In genomic region chr15:75449585-75450306, GRCh38 we compare ENCODE assay signal across 8 cellular contexts. TPM values are rescaled to one million over a fixed set of nuclear protein-coding genes. Genes with fewer than 3 reads are reported as not detected.
DNase-seq lines count a peak whose midpoint lies in the region; ATAC-seq and TF ChIP-seq lines count a peak whose summit lies in the region.

No MANE protein-coding gene starts in this region.

- TF ChIP-seq EP300 in neural cell (conservative IDR thresholded peaks at IDR 0.05; ENCODE audit: poor library complexity, severe bottlenecking): no peak

- no peaks in the 10 kb centered on the region for H3K27me3 ChIP-seq in BJ (ENCODE audit: control insufficient read depth, insufficient read depth, low read length)
- H3K27me3 ChIP-seq in MM.1S (replicated peaks; ENCODE audit: insufficient read depth, low read length): no peaks in the 10 kb centered on the region
- no peaks in the 10 kb centered on the region for H3K27me3 ChIP-seq in effector memory CD4-positive, alpha-beta T cell (replicated peaks; ENCODE audit: control insufficient read depth, insufficient read depth, low read length, poor library complexity, severe bottlenecking)
- H3K27me3 ChIP-seq in neural cell (ENCODE audit: insufficient read depth, low read depth, low read length): no peaks in the 10 kb centered on the region

- H3K36me3 ChIP-seq in BJ (ENCODE audit: control insufficient read depth, insufficient read depth, low read length): no peaks in the 10 kb centered on the region
- H3K36me3 ChIP-seq in MM.1S (replicated peaks; ENCODE audit: insufficient read depth, low read length): no peaks in the 10 kb centered on the region
- no peaks in the 10 kb centered on the region for H3K36me3 ChIP-seq in effector memory CD4-positive, alpha-beta T cell (ENCODE audit: control insufficient read depth, insufficient read depth, low read length)
- no peaks in the 10 kb centered on the region for H3K36me3 ChIP-seq in neural cell (ENCODE audit: insufficient read depth, low read length)

- H3K9me2 ChIP-seq in MM.1S (replicated peaks; ENCODE audit: insufficient read depth, low read length): no peaks in the 10 kb centered on the region
- H3K9me2 ChIP-seq in neural cell (ENCODE audit: insufficient read depth, low read length): no peaks in the 10 kb centered on the region

- H3F3A ChIP-seq in MM.1S (ENCODE audit: insufficient read depth, low read length): peaks cover 29% of the 10 kb centered on the region
- H3F3A ChIP-seq in neural cell (ENCODE audit: insufficient read depth, low read length, poor library complexity, severe bottlenecking): no peaks in the 10 kb centered on the region

- H4K20me1 ChIP-seq in MM.1S (ENCODE audit: insufficient read depth, low read length) (peaks cover 38% of the 10 kb centered on the region), neural cell (ENCODE audit: insufficient read depth) (no peaks in the 10 kb centered on the region)

- H3K9me3 ChIP-seq in MM.1S (replicated peaks; ENCODE audit: insufficient read depth, low read length) (no peaks in the 10 kb centered on the region), neural cell (ENCODE audit: low read length) (no peaks in the 10 kb centered on the region)
- H3K9me3 ChIP-seq in effector memory CD4-positive, alpha-beta T cell (ENCODE audit: control insufficient read depth, low read length): no peaks in the 10 kb centered on the region

- TF ChIP-seq RAD21 in neural cell (conservative IDR thresholded peaks at IDR 0.05): no peak

- POLR2A ChIA-PET in BJ (lab: Charles Lee) (interaction anchor here (1.1 kb wide), 1 partner anchor 82 kb away, joined by 6 read pairs; no protein-coding TSS in a partner anchor), HEK293T (lab: Yijun Ruan, JAX) (interaction anchor here (0.8 to 7.7 kb wide), 8 partner anchors 11 to 197 kb away, joined by 3 to 139 read pairs (median 22); partner anchors contain the start of genes IMP3, MAN2C1, NEIL1 and SNUPN)

- H3K79me2 ChIP-seq in MM.1S (ENCODE audit: low read length): peaks cover 63% of the 10 kb centered on the region
- H3K79me2 ChIP-seq in neural cell (replicated peaks; ENCODE audit: insufficient read depth, low read length): peaks cover 49% of the 10 kb centered on the region

- DNase-seq in BJ (ENCODE audit: low read depth) (no peak), MM.1S (no peak), HEK293T (ENCODE audit: extremely low spot score) (no peak), NK-92 (lab: John Stamatoyannopoulos, UW; ENCODE audit: unreplicated experiment) (no peak)
- no peak for DNase-seq in effector memory CD4-positive, alpha-beta T cell

- H3K4me1 ChIP-seq in MM.1S (ENCODE audit: low read length): peaks cover 9% of the 10 kb centered on the region
- peaks cover 31% of the 10 kb centered on the region for H3K4me1 ChIP-seq in effector memory CD4-positive, alpha-beta T cell (ENCODE audit: control insufficient read depth, insufficient read depth, low read length, poor library complexity, severe bottlenecking)

- no peak overlapping the region; the same call in 1 of the 2 replicates for H3K27ac ChIP-seq in MM.1S (ENCODE audit: low read length)
- peak overlapping the region; percentile 99 for H3K27ac ChIP-seq in effector memory CD4-positive, alpha-beta T cell (ENCODE audit: insufficient read depth, low read length, poor library complexity, severe bottlenecking)
- no peak overlapping the region for H3K27ac ChIP-seq in neural cell (ENCODE audit: low read length)

- TF ChIP-seq CTCF in BJ (IDR thresholded peaks at IDR 0.05; ENCODE audit: insufficient read depth, low read depth, low read length) (no peak), MM.1S (IDR thresholded peaks at IDR 0.05; ENCODE audit: low read length) (no peak), neural cell (IDR thresholded peaks at IDR 0.05; ENCODE audit: poor library complexity, severe bottlenecking) (no peak)

- peak overlapping the region; percentile 37; the same call in 1 of the 2 replicates for H3K9ac ChIP-seq in MM.1S (ENCODE audit: low read length)
- H3K9ac ChIP-seq in neural cell (ENCODE audit: low read length): no peak overlapping the region

- no peak for ATAC-seq in GM18909 (IDR thresholded peaks at IDR 0.05; ENCODE audit: poor library complexity, unreplicated experiment)
- no peak for ATAC-seq in GM19452 (IDR thresholded peaks at IDR 0.05; ENCODE audit: unreplicated experiment)

- CTCF ChIA-PET in BJ (lab: Yijun Ruan, JAX): no interaction called here
- CTCF ChIA-PET in HEK293T (lab: Yijun Ruan, JAX): interaction anchor here (0.6 to 2.2 kb wide), 2 partner anchors 59 to 198 kb away, joined by 3 to 7 read pairs; partner anchors contain the start of gene SNX33

- H3K4me3 ChIP-seq in BJ (ENCODE audit: low read depth, low read length) (peak overlapping the region; percentile 90), MM.1S (ENCODE audit: low read length) (peak overlapping the region; percentile 91), neural cell (ENCODE audit: low read length) (peak overlapping the region; percentile 97)
- H3K4me3 ChIP-seq in effector memory CD4-positive, alpha-beta T cell (ENCODE audit: insufficient read depth, low read depth, low read length, poor library complexity, severe bottlenecking): peak overlapping the region; percentile 84

- no peak overlapping the region for H2AFZ ChIP-seq in MM.1S (ENCODE audit: low read length)
- no peak overlapping the region for H2AFZ ChIP-seq in neural cell (ENCODE audit: low read depth, low read length)

- H3K4me2 ChIP-seq in MM.1S (ENCODE audit: low read depth, low read length) (peak overlapping the region; percentile 89), neural cell (ENCODE audit: low read length) (peak overlapping the region; percentile 56)

TF ChIP-seq in neural cell, 6 proteins besides CTCF, POLR2A, EP300 and RAD21 (continues in another document):
- TF ChIP-seq POLR2AphosphoS5 (IDR thresholded peaks at IDR 0.05): no peak
- TF ChIP-seq TAF1 (IDR thresholded peaks at IDR 0.05; ENCODE audit: low read depth): no peak
- TF ChIP-seq MXI1 (conservative IDR thresholded peaks at IDR 0.05; ENCODE audit: poor library complexity, severe bottlenecking): no peak
- no peak for TF ChIP-seq SMC3 (conservative IDR thresholded peaks at IDR 0.05; ENCODE audit: poor library complexity)
- no peak for TF ChIP-seq REST (IDR thresholded peaks at IDR 0.05; ENCODE audit: borderline replicate concordance)

TF ChIP-seq in HEK293T, 16 proteins besides CTCF, POLR2A, EP300 and RAD21:
- TF ChIP-seq ELF4 (IDR thresholded peaks at IDR 0.05) (no peak), FOXA1 (IDR thresholded peaks at IDR 0.05) (no peak), SUZ12 (IDR thresholded peaks at IDR 0.05) (no peak), FOXM1 (IDR thresholded peaks at IDR 0.05; ENCODE audit: borderline replicate concordance) (no peak), L3MBTL2 (conservative IDR thresholded peaks at IDR 0.05) (no peak), TARDBP (IDR thresholded peaks at IDR 0.05) (no peak), PKNOX1 (IDR thresholded peaks at IDR 0.05) (no peak), HDGF (IDR thresholded peaks at IDR 0.05; ENCODE audit: borderline replicate concordance) (no peak), CTBP1 (IDR thresholded peaks at IDR 0.05; ENCODE audit: borderline replicate concordance) (no peak), BHLHE40 (IDR thresholded peaks at IDR 0.05; ENCODE audit: borderline replicate concordance) (no peak), ZNF384 (IDR thresholded peaks at IDR 0.05) (no peak), LEF1 (IDR thresholded peaks at IDR 0.05; ENCODE audit: borderline replicate concordance) (no peak), FOXK2 (IDR thresholded peaks at IDR 0.05) (no peak)

RNA-seq across cellular contexts. Expression of gene SIN3A, which starts 1.7 kb away (rescaled TPM):
- 24.8 and 39.5 TPM in 2 replicates for polyA plus RNA-seq in BJ (2011; rRNA removed)
- polyA minus RNA-seq in BJ (2011; rRNA and poly(A)+ RNA removed): 56.6 and 59.8 TPM in 2 replicates
- polyA plus RNA-seq in neural cell: 11.5 and 13.7 TPM in 2 replicates
- polyA minus RNA-seq in neural cell: 50.6 and 60.5 TPM in 2 replicates
